In genomic region chr16:85573696-85574641, GRCh38 we compare ENCODE assay signal across 11 cellular contexts. TPM values are rescaled to one million over a fixed set of nuclear protein-coding genes. Genes with fewer than 3 reads are reported as not detected.
A peak's percentile ranks its signal among the peaks of the same experiment; 100 is the strongest.
DNase-seq lines count a peak whose midpoint lies in the region; ATAC-seq, FAIRE-seq and TF ChIP-seq lines count a peak whose summit lies in the region.
"Had no signal": no experiment of that assay in that cellular context is flagged by ENCODE, and none has a peak within 500 bp of the region (broad histone marks: within the 10 kb centered on the region; RNA-seq: fewer than 3 reads in every experiment).

No MANE protein-coding gene starts in this region.

- H3K79me2 ChIP-seq in smooth muscle cell (ENCODE audit: low read depth), result peaks cover 52% of the 10 kb centered on the region

- peak overlapping the region in 1 of 2 donors; percentile 49 for H3K9ac ChIP-seq in kidney (ENCODE audit: low read length in 2 of 2)
- H3K9ac ChIP-seq in smooth muscle cell (ENCODE audit: low read depth), result peak overlapping the region; percentile 17

- FAIRE-seq in kidney (lab: Jason Lieb, UNC), result no peak

- H3K4me1 Mint-ChIP-seq in brain, result peaks cover 27% of the 10 kb centered on the region

- H3K27ac ChIP-seq in kidney (ENCODE audit: low read depth in 2 of 2, low read length in 2 of 2), result peak overlapping the region; percentile 71 to 89
- peak overlapping the region; percentile 39 for H3K27ac ChIP-seq in smooth muscle cell (ENCODE audit: low read depth)

- H3K27me3 ChIP-seq in smooth muscle cell (ENCODE audit: low read depth), result no peaks in the 10 kb centered on the region

- H3K4me3 ChIP-seq in kidney (ENCODE audit: low read length in 2 of 2), result peak overlapping the region in 1 of 2 donors; percentile 15
- no peak overlapping the region for H3K4me3 ChIP-seq in smooth muscle cell

- ATAC-seq in GM18909 (IDR thresholded peaks at IDR 0.05; ENCODE audit: poor library complexity, unreplicated experiment) (no peak), HG02938 (IDR thresholded peaks at IDR 0.05; ENCODE audit: unreplicated experiment) (no peak)

- peaks cover 9% of the 10 kb centered on the region for H3K27me3 Mint-ChIP-seq in brain

- WGBS in smooth muscle cell (ENCODE audit: low lambda C conversion rate), result 60% methylated on average over 37 of the region's 37 CpGs

- no peak overlapping the region for H2AFZ ChIP-seq in smooth muscle cell (ENCODE audit: low read depth)

- peak; percentile 62 for DNase-seq in KBM-7
- DNase-seq in kidney, result peak; percentile 93
- DNase-seq in smooth muscle cell (lab: John Stamatoyannopoulos, UW; ENCODE audit: unreplicated experiment), result peak; percentile 68
- no peak for DNase-seq in activated CD4-positive, CD25-positive, alpha-beta regulatory T cell treated with anti-CD3 and anti-CD28 coated beads, Interleukin-2, amount 50 U/mL, for 72 hours
- DNase-seq in stimulated activated CD4-positive, alpha-beta T cell treated with anti-CD3 and anti-CD28 coated beads, Interleukin-1b, Interleukin-23, amount 100 ng/mL, for 48 hours, result no peak
- DNase-seq: activated effector memory CD4-positive, alpha-beta T cell treated with Interleukin-2 at 50 U/mL for 16 hours; NCI-H1417 treated with DMSO at 0.1 percent for 48 hours; stimulated activated CD4-positive, alpha-beta T cell treated with anti-CD3 and anti-CD28 coated beads, Interleukin-12 subunit alpha, Interleukin-12 subunit beta, amount 100 ng/mL, for 4 hours had no signal

- H3K9me3 ChIP-seq in kidney (ENCODE audit: control insufficient read depth in 1 of 2, low read length in 2 of 2) (no peaks in the 10 kb centered on the region), smooth muscle cell (replicated peaks; ENCODE audit: low read depth) (no peaks in the 10 kb centered on the region)

- peak overlapping the region; percentile 58 for H3K4me2 ChIP-seq in smooth muscle cell

- peak overlapping the region in 4 of 5 experiments; percentile 88 to 98 (median 88) for H3K27ac Mint-ChIP-seq in brain

- intact Hi-C loops in kidney (cut with DNase I), result no loop called here

- peaks cover 3% of the 10 kb centered on the region for H3F3A ChIP-seq in smooth muscle cell (ENCODE audit: low read depth)

- peaks cover 98% of the 10 kb centered on the region for H4K20me1 ChIP-seq in smooth muscle cell (ENCODE audit: low read depth)

- peaks cover 0 to 2% of the 10 kb centered on the region in 2 donors for H3K36me3 ChIP-seq in kidney (ENCODE audit: control insufficient read depth in 1 of 2, insufficient read depth in 2 of 2, low read length in 2 of 2)
- H3K36me3 ChIP-seq in smooth muscle cell (ENCODE audit: low read depth), result no peaks in the 10 kb centered on the region

- peaks cover 0 to 21% (median 2%) of the 10 kb centered on the region in 5 experiments for H3K9me3 Mint-ChIP-seq in brain

- peaks cover 33% of the 10 kb centered on the region for H3K36me3 Mint-ChIP-seq in brain

- H3K4me1 ChIP-seq in kidney (ENCODE audit: control insufficient read depth in 1 of 2, insufficient read depth in 1 of 2, low read depth in 1 of 2, low read length in 2 of 2) (peaks cover 65 to 72% of the 10 kb centered on the region in 2 donors), smooth muscle cell (ENCODE audit: low read depth) (peaks cover 45% of the 10 kb centered on the region)

- TF ChIP-seq CTCF in brain (conservative IDR thresholded peaks at IDR 0.05) (no peak), kidney (IDR thresholded peaks at IDR 0.05; ENCODE audit: borderline replicate concordance, extremely low read depth, insufficient read depth) (no peak), smooth muscle cell (IDR thresholded peaks at IDR 0.05; ENCODE audit: borderline replicate concordance, insufficient read depth, poor library complexity, severe bottlenecking) (no peak)

- in situ Hi-C loops in KBM-7 (cut with MboI; ENCODE audit: low pct_unique_long_range_greater_than_20kb, low sequenced_read_pairs), result no loop called here

- peak overlapping the region; percentile 22 to 89 (median 77) for H3K4me3 Mint-ChIP-seq in brain

RNA-seq across cellular contexts. Expression of gene GSE1, which starts 39.2 kb away (rescaled TPM):
- polyA plus RNA-seq in brain (ENCODE audit: insufficient read depth, low read depth, low replicate concordance) (127 TPM), kidney (ENCODE audit: insufficient read depth, low read depth, low replicate concordance) (9.5 TPM), smooth muscle cell (13.6 and 17.1 TPM in 2 replicates)
- total RNA-seq in kidney (92.8 TPM), smooth muscle cell (21.4 and 27.7 TPM in 2 replicates)

Comparison
In these comparisons a context has a peak if more than half of its experiments do, and no peak if none do; other contexts are left out.
1. DNase-seq: peak in KBM-7 (single experiment), kidney (single experiment) and smooth muscle cell (single experiment); none in activated CD4-positive, CD25-positive, alpha-beta regulatory T cell treated with anti-CD3 and anti-CD28 coated beads, Interleukin-2, amount 50 U/mL, for 72 hours (single experiment) and stimulated activated CD4-positive, alpha-beta T cell treated with anti-CD3 and anti-CD28 coated beads, Interleukin-1b, Interleukin-23, amount 100 ng/mL, for 48 hours (single experiment).